ENCODE assay signal across 17 cellular contexts in genomic region chr7:46716926-46717325, GRCh38.
A peak's percentile ranks its signal among the peaks of the same experiment; 100 is the strongest.
DNase-seq lines count a peak whose midpoint lies in the region; ATAC-seq and TF ChIP-seq lines count a peak whose summit lies in the region.
"Had no signal": no experiment of that assay in that cellular context is flagged by ENCODE, and none has a peak within 500 bp of the region (broad histone marks: within the 10 kb centered on the region; RNA-seq: fewer than 3 reads in every experiment).

No MANE protein-coding gene starts in this region.

- H3K27me3 Mint-ChIP-seq in WTC11 (ENCODE audit: low read depth), result no peaks in the 10 kb centered on the region
- no peaks in the 10 kb centered on the region for H3K27me3 Mint-ChIP-seq in endodermal cell (ENCODE audit: insufficient read depth)
- H3K27me3 Mint-ChIP-seq: CD4-positive, alpha-beta T cell had no signal

- no peak for ATAC-seq in WTC11
- no peak for ATAC-seq in GM18868 (IDR thresholded peaks at IDR 0.05; ENCODE audit: unreplicated experiment)

- H3K9ac ChIP-seq in BLaER1 (no peak overlapping the region), endodermal cell (ENCODE audit: extremely low read depth, low read length, poor library complexity, severe bottlenecking) (no peak overlapping the region)

- TF ChIP-seq CTCF in WTC11 (IDR thresholded peaks at IDR 0.05) (no peak), endodermal cell (conservative IDR thresholded peaks at IDR 0.05) (no peak)

- H3K9me3 ChIP-seq in BLaER1, result no peaks in the 10 kb centered on the region
- no peaks in the 10 kb centered on the region for H3K9me3 ChIP-seq in endodermal cell (ENCODE audit: control insufficient read depth, low read length)
- H3K9me3 ChIP-seq: SJCRH30 had no signal

- H3K4me3 Mint-ChIP-seq in WTC11 (no peak overlapping the region), endodermal cell (no peak overlapping the region)
- H3K4me3 Mint-ChIP-seq: CD4-positive, alpha-beta T cell had no signal

- peak overlapping the region; percentile 22; the same call in 1 of the 2 replicates for H3K4me2 ChIP-seq in BLaER1
- H3K4me2 ChIP-seq: PC-9 had no signal

- no peak overlapping the region for H3K27ac ChIP-seq in BLaER1
- no peak overlapping the region for H3K27ac ChIP-seq in endodermal cell (ENCODE audit: low read depth, low read length)
- H3K27ac ChIP-seq: PC-9, SJCRH30 had no signal

- peak; percentile 24 for DNase-seq in HT1080 (ENCODE audit: low read depth)
- no peak for DNase-seq in WTC11 (ENCODE audit: low spot score)
- peak; percentile 12 to 76 for DNase-seq in lung microvascular endothelial cell (ENCODE audit: low read depth in 2 of 2)
- DNase-seq in NCI-H2081 treated with DMSO at 0.1 percent for 48 hours (lab: John Stamatoyannopoulos, UW), result no peak
- no peak for DNase-seq in endodermal cell
- DNase-seq: CD4-positive, alpha-beta T cell; DMS79; H7; Kasumi-1; MM.1S; NCI-H187; NCI-H345; NCI-H526; PC-9 had no signal

- H3K36me3 Mint-ChIP-seq in WTC11, result no peaks in the 10 kb centered on the region
- no peaks in the 10 kb centered on the region for H3K36me3 Mint-ChIP-seq in endodermal cell (ENCODE audit: low read depth)

- H3K36me3 ChIP-seq in BLaER1 (no peaks in the 10 kb centered on the region), endodermal cell (ENCODE audit: control insufficient read depth, insufficient read depth, low read length) (no peaks in the 10 kb centered on the region)
- H3K36me3 ChIP-seq: SJCRH30 had no signal

- no peak overlapping the region for H3K27ac Mint-ChIP-seq in WTC11
- H3K27ac Mint-ChIP-seq in endodermal cell, result no peak overlapping the region
- H3K27ac Mint-ChIP-seq: CD4-positive, alpha-beta T cell had no signal

- H3K4me1 ChIP-seq in BLaER1 (no peaks in the 10 kb centered on the region), endodermal cell (ENCODE audit: control insufficient read depth, insufficient read depth, low read length) (no peaks in the 10 kb centered on the region)
- H3K4me1 ChIP-seq: SJCRH30 had no signal

- H3K4me3 ChIP-seq in BLaER1, result no peak overlapping the region
- no peak overlapping the region for H3K4me3 ChIP-seq in endodermal cell (ENCODE audit: low read length)
- H3K4me3 ChIP-seq: PC-9, SJCRH30 had no signal

- peaks cover 7% of the 10 kb centered on the region; the same call in 1 of the 2 replicates for H3K9me3 Mint-ChIP-seq in WTC11
- no peaks in the 10 kb centered on the region for H3K9me3 Mint-ChIP-seq in endodermal cell
- H3K9me3 Mint-ChIP-seq: CD4-positive, alpha-beta T cell had no signal

- H3K27me3 ChIP-seq in BLaER1 (no peaks in the 10 kb centered on the region), endodermal cell (ENCODE audit: control insufficient read depth, insufficient read depth, low read length, poor library complexity, severe bottlenecking) (no peaks in the 10 kb centered on the region)
- H3K27me3 ChIP-seq: SJCRH30 had no signal

- H4K20me1 ChIP-seq in BLaER1, result no peaks in the 10 kb centered on the region

- no CpG with 5 or more reads among the region's 1 CpG for WGBS in endodermal cell (ENCODE audit: insufficient coverage in 1 of 2, insufficient read length in 1 of 2), 2 experiments

- CTCF ChIA-PET in WTC11 (lab: Charles Lee), result no interaction called here

- POLR2A ChIA-PET in WTC11 (lab: Charles Lee), result no interaction called here

- H3K4me1 Mint-ChIP-seq in WTC11, result no peaks in the 10 kb centered on the region
- H3K4me1 Mint-ChIP-seq in endodermal cell, result no peaks in the 10 kb centered on the region

TF ChIP-seq in WTC11, 78 proteins besides CTCF, POLR2A, EP300 and RAD21:
- TF ChIP-seq USF2 (CRISPR knock-in tag; IDR thresholded peaks at IDR 0.05), result peak; percentile 43; the same call in 1 of the 2 replicates
- TF ChIP-seq TEAD1 (CRISPR knock-in tag; IDR thresholded peaks at IDR 0.05), result no peak

Comparison
In these comparisons a context has a peak if more than half of its experiments do, and no peak if none do; other contexts are left out.
1. DNase-seq: peak in HT1080 (single experiment) and lung microvascular endothelial cell (2 of 2); none in WTC11 (single experiment), NCI-H2081 treated with DMSO at 0.1 percent for 48 hours (single experiment) and endodermal cell (single experiment).